In genomic region chr5:58090704-58091103, GRCh38 we compare ENCODE assay signal across 27 cellular contexts.
"Had no signal": no experiment of that assay in that cellular context is flagged by ENCODE, and none has a peak within 500 bp of the region (broad histone marks: within the 10 kb centered on the region; RNA-seq: fewer than 3 reads in every experiment).

No MANE protein-coding gene starts in this region.

- H3K4me3 Mint-ChIP-seq: activated CD4-positive, alpha-beta T cell treated with anti-CD3 and anti-CD28 coated beads, Interleukin-2, amount 10 ng/mL, durations not matched to agents 24 days and 14 days; activated CD8-positive, alpha-beta T cell treated with anti-CD3 and anti-CD28 coated beads, Interleukin-2, amount 10 ng/mL, durations not matched to agents 7 days and 5 days; activated naive CD4-positive, alpha-beta T cell treated with anti-CD3 and anti-CD28 coated beads for 36 hours; activated T-cell treated with anti-CD3 and anti-CD28 coated beads, Interleukin-2, amount 50 U/mL, for 4 hours; activated T-helper 1 cell treated with anti-CD3 and anti-CD28 coated beads, Interleukin-12 subunit alpha, Interleukin-12 subunit beta, Interleukin-2, Interleukin-4 antibody, amounts not matched to agents 30 ng/mL and 10 ng/mL and 1 ng/mL, durations not matched to agents 14 hours and 24 hours and 36 hours had no signal

- DNase-seq: activated CD4-positive, alpha-beta T cell treated with anti-CD3 and anti-CD28 coated beads, Interleukin-2, amount 10 ng/mL, durations not matched to agents 24 days and 14 days; activated CD4-positive, alpha-beta T cell treated with anti-CD3 and anti-CD28 coated beads, Interleukin-2, amount 50 U/mL, for 4 hours; activated CD4-positive, CD25-positive, alpha-beta regulatory T cell; activated CD8-positive, alpha-beta T cell treated with anti-CD3 and anti-CD28 coated beads, Interleukin-2, amount 10 ng/mL, durations not matched to agents 7 days and 5 days; activated gamma-delta T cell treated with Interleukin-2 at 50 U/mL for 16 hours; activated naive CD4-positive, alpha-beta T cell treated with anti-CD3 and anti-CD28 coated beads for 36 hours; activated T-cell treated with anti-CD3 and anti-CD28 coated beads for 4 hours; activated T-cell treated with anti-CD3 and anti-CD28 coated beads, Interleukin-2, amount 50 U/mL, for 4 hours; adrenal gland; body of pancreas; NCI-H1105; NCI-H1417 treated with DMSO at 0.1 percent for 48 hours; NCI-H1694; NCI-H1930; NCI-H2081 treated with DMSO at 0.1 percent for 48 hours; NCI-H2171; NCI-H2227 treated with DMSO at 0.1 percent for 48 hours; NCI-H446; NCI-H69; SHP77; SJCRH30; T1000; WERI-Rb-1 had no signal

- ATAC-seq: activated CD8-positive, alpha-beta T cell treated with anti-CD3 and anti-CD28 coated beads, Interleukin-2, amount 10 ng/mL, durations not matched to agents 7 days and 5 days; activated naive CD4-positive, alpha-beta T cell treated with anti-CD3 and anti-CD28 coated beads, Interleukin-2, amount 50 U/mL, for 72 hours; activated T-cell treated with anti-CD3 and anti-CD28 coated beads, Interleukin-2, amount 50 U/mL, for 4 hours; body of pancreas had no signal

- H3K36me3 Mint-ChIP-seq: activated naive CD4-positive, alpha-beta T cell treated with anti-CD3 and anti-CD28 coated beads, Interleukin-2, amount 50 U/mL, for 72 hours had no signal

- H3K9me3 ChIP-seq: adrenal gland, breast epithelium, SJCRH30 had no signal

- H3K4me1 ChIP-seq: adrenal gland, body of pancreas, breast epithelium had no signal

- H3K4me1 Mint-ChIP-seq: activated CD4-positive, alpha-beta T cell treated with anti-CD3 and anti-CD28 coated beads, Interleukin-2, amount 10 ng/mL, durations not matched to agents 24 days and 14 days had no signal

- H3K4me3 ChIP-seq: adrenal gland, body of pancreas, breast epithelium, SJCRH30, SK-N-MC had no signal

- H3K36me3 ChIP-seq: adrenal gland, breast epithelium, SJCRH30, WERI-Rb-1 had no signal

- H3K27ac Mint-ChIP-seq: activated CD4-positive, alpha-beta T cell treated with anti-CD3 and anti-CD28 coated beads, Interleukin-2, amount 10 ng/mL, durations not matched to agents 24 days and 14 days; activated CD8-positive, alpha-beta T cell treated with anti-CD3 and anti-CD28 coated beads, Interleukin-2, amount 10 ng/mL, durations not matched to agents 7 days and 5 days; activated naive CD4-positive, alpha-beta T cell treated with anti-CD3 and anti-CD28 coated beads for 36 hours; activated naive CD4-positive, alpha-beta T cell treated with anti-CD3 and anti-CD28 coated beads, Interleukin-2, amount 50 U/mL, for 72 hours; activated T-helper 1 cell treated with anti-CD3 and anti-CD28 coated beads, Interleukin-12 subunit alpha, Interleukin-12 subunit beta, Interleukin-2, Interleukin-4 antibody, amounts not matched to agents 30 ng/mL and 10 ng/mL and 1 ng/mL, durations not matched to agents 14 hours and 24 hours and 36 hours had no signal

- H3K27me3 Mint-ChIP-seq: activated CD4-positive, alpha-beta T cell treated with anti-CD3 and anti-CD28 coated beads, Interleukin-2, amount 10 ng/mL, durations not matched to agents 24 days and 14 days had no signal

- H3K9me3 Mint-ChIP-seq: activated CD4-positive, alpha-beta T cell treated with anti-CD3 and anti-CD28 coated beads, Interleukin-2, amount 10 ng/mL, durations not matched to agents 24 days and 14 days; activated naive CD4-positive, alpha-beta T cell treated with anti-CD3 and anti-CD28 coated beads for 36 hours; activated naive CD4-positive, alpha-beta T cell treated with anti-CD3 and anti-CD28 coated beads, Interleukin-2, amount 50 U/mL, for 72 hours; activated T-cell treated with anti-CD3 and anti-CD28 coated beads, Interleukin-2, amount 50 U/mL, for 4 hours; activated T-helper 1 cell treated with anti-CD3 and anti-CD28 coated beads, Interleukin-12 subunit alpha, Interleukin-12 subunit beta, Interleukin-2, Interleukin-4 antibody, amounts not matched to agents 30 ng/mL and 10 ng/mL and 1 ng/mL, durations not matched to agents 14 hours and 24 hours and 36 hours had no signal
